In genomic region chr11:17020831-17021230, GRCh38 we compare ENCODE assay signal across 17 cellular contexts. TPM values are rescaled to one million over a fixed set of nuclear protein-coding genes. Genes with fewer than 3 reads are reported as not detected.
DNase-seq lines count a peak whose midpoint lies in the region; ATAC-seq and TF ChIP-seq lines count a peak whose summit lies in the region.
"Had no signal": no experiment of that assay in that cellular context is flagged by ENCODE, and none has a peak within 500 bp of the region (broad histone marks: within the 10 kb centered on the region; RNA-seq: fewer than 3 reads in every experiment).

No MANE protein-coding gene starts in this region.

- no peaks in the 10 kb centered on the region for H3K27me3 Mint-ChIP-seq in Calu3 (ENCODE audit: unreplicated experiment)
- H3K27me3 Mint-ChIP-seq in HFFc6 (ENCODE audit: insufficient read depth) = peaks cover 20% of the 10 kb centered on the region

- CTCF ChIA-PET in Calu3 (lab: Charles Lee) = no interaction called here

- H3K27ac Mint-ChIP-seq in Calu3 (ENCODE audit: unreplicated experiment) = peak overlapping the region; percentile 10
- H3K27ac Mint-ChIP-seq in HFFc6 = no peak overlapping the region
- H3K27ac Mint-ChIP-seq: GM23338 had no signal

- intact Hi-C loops in Calu3 (cut with micrococcal nuclease; ENCODE audit: unreplicated experiment) = no loop called here

- H3K27ac ChIP-seq in SK-N-MC = peak overlapping the region; percentile 78
- H3K27ac ChIP-seq: SJSA1 had no signal

- H3K9me3 ChIP-seq in SK-N-MC (ENCODE audit: low read depth, low read length) = no peaks in the 10 kb centered on the region
- H3K9me3 ChIP-seq: Caco-2, SJSA1 had no signal

- H3K9ac ChIP-seq in SK-N-MC (ENCODE audit: insufficient read length) = peak overlapping the region; percentile 30

- ATAC-seq in GM18870 (IDR thresholded peaks at IDR 0.05; ENCODE audit: unreplicated experiment) = no peak
- ATAC-seq: K562 had no signal

- H3K4me3 Mint-ChIP-seq in Calu3 (ENCODE audit: low read depth, unreplicated experiment) (no peak overlapping the region), HFFc6 (no peak overlapping the region)
- H3K4me3 Mint-ChIP-seq: GM23338 had no signal

- BruUV-seq in Calu3 (replicated peaks; lab: Mats Ljungman, UMichigan) = no TSS peak

- peaks cover 20% of the 10 kb centered on the region for H3K36me3 Mint-ChIP-seq in Calu3 (ENCODE audit: insufficient read depth, unreplicated experiment)
- no peaks in the 10 kb centered on the region for H3K36me3 Mint-ChIP-seq in HFFc6 (ENCODE audit: low read depth)

- H3K9me3 Mint-ChIP-seq in Calu3 (ENCODE audit: low read depth, unreplicated experiment) (no peaks in the 10 kb centered on the region), HFFc6 (no peaks in the 10 kb centered on the region)
- H3K9me3 Mint-ChIP-seq: GM23338 had no signal

- H3K4me3 ChIP-seq in SK-N-MC = peak overlapping the region; percentile 60
- H3K4me3 ChIP-seq in skeletal muscle cell (ENCODE audit: low read depth, low read length) = no peak overlapping the region
- H3K4me3 ChIP-seq: GM23338, K562, SJSA1 had no signal

- TF ChIP-seq CTCF in Calu3 (IDR thresholded peaks at IDR 0.05; ENCODE audit: unreplicated experiment) (no peak), HFFc6 (IDR thresholded peaks at IDR 0.05) (no peak)

- H3K4me1 Mint-ChIP-seq in Calu3 (ENCODE audit: low read depth, unreplicated experiment) (peaks cover 16% of the 10 kb centered on the region), HFFc6 (ENCODE audit: low read depth) (peaks cover 7% of the 10 kb centered on the region)

- no peak for DNase-seq in Calu3
- no peak for DNase-seq in SK-N-MC (ENCODE audit: low read depth, low spot score)
- peak; percentile 60 for DNase-seq in iris pigment epithelial cell (ENCODE audit: low read depth)
- peak; percentile 7 for DNase-seq in skeletal muscle cell (ENCODE audit: low read depth)
- no peak for DNase-seq in NCI-H2107 treated with DMSO at 0.1 percent for 48 hours (lab: John Stamatoyannopoulos, UW; ENCODE audit: unreplicated experiment)
- DNase-seq in HFFc6 = no peak
- DNase-seq: ACHN, AML-193, Caco-2, NCI-H1436, NCI-H2029, NCI-H2171 treated with DMSO at 0.1 percent for 48 hours, NCI-H510A treated with DMSO at 0.1 percent for 48 hours had no signal

- no peaks in the 10 kb centered on the region for H3K36me3 ChIP-seq in SK-N-MC (ENCODE audit: insufficient read depth, low read length)
- H3K36me3 ChIP-seq: SJSA1 had no signal

RNA-seq across cellular contexts. Expression of gene PLEKHA7, which starts 6.6 kb away (rescaled TPM):
- 138 and 167 TPM in 2 replicates for total RNA-seq in Calu3 (2022)
- under 1 TPM in 3 of 6 experiments, not detected in 3; 0.07 to 0.24 (median 0.08) TPM for total RNA-seq in HFFc6 (2021; fragmentation: NEBNext Ultra II Directional; extraction: Animal tissue kit (Norgen Biotek cat#: 25700))
- total RNA-seq: SJSA1 had no signal

RNA-seq across cellular contexts. Expression of gene RPS13, which starts 56.6 kb away (rescaled TPM):
- 711 and 742 TPM in 2 replicates for total RNA-seq in Calu3 (2022)
- 1,000 to 10,000 TPM in 5 of 6 experiments, 100 to 1,000 TPM in 1; 965 to 1,115 (median 1,072) TPM for total RNA-seq in HFFc6 (2021; fragmentation: NEBNext Ultra II Directional; extraction: Animal tissue kit (Norgen Biotek cat#: 25700))

Comparison
In these comparisons a context has a peak if more than half of its experiments do, and no peak if none do; other contexts are left out.
1. DNase-seq: peak in iris pigment epithelial cell (single experiment) and skeletal muscle cell (single experiment); none in Calu3 (single experiment), SK-N-MC (single experiment), NCI-H2107 treated with DMSO at 0.1 percent for 48 hours (single experiment) and HFFc6 (single experiment).
2. RNA of gene PLEKHA7, which starts 6.6 kb away (total RNA-seq): 138 to 167 TPM in Calu3; 0.07 to 0.24 TPM in HFFc6; every median in the first group is over 100 times any median in the second.